Comparison of ENCODE assay signal across 17 cellular contexts in the genomic region with DNA sequence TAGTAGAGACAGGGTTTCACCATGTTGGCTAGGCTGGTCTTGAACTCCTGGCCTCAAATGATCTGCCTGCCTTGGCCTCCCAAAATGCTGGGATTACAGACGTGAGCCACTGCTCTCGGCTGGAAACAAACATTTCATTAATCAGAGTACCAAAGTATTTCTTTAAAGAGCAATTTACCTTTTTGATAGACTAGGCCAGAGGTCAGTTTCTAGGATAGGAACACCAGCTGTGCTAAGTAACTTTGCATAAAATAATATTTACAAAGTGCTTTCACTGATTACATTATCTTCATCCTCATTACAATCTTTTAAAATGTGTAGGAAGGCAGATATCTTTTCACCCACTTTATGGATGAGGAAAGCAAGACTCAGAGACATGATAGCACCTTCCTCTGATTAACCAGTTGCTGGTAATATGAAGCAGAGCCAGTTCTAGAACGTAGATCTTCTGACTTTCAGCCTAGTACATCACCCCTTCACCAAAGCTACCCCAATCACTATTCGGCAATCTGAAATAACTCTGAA.
DNase-seq lines count a peak whose midpoint lies in the region; ATAC-seq, FAIRE-seq and TF ChIP-seq lines count a peak whose summit lies in the region.
"Had no signal": no experiment of that assay in that cellular context is flagged by ENCODE, and none has a peak within 500 bp of the region (broad histone marks: within the 10 kb centered on the region; RNA-seq: fewer than 3 reads in every experiment).

No MANE protein-coding gene starts in this region.

- H3K4me3 Mint-ChIP-seq in stimulated activated naive CD8-positive, alpha-beta T cell treated with anti-CD3 and anti-CD28 coated beads, Interleukin-15, amount 100 ng/mL, for 72 hours: no peak overlapping the region
- H3K4me3 Mint-ChIP-seq in GM23338: no peak overlapping the region
- H3K4me3 Mint-ChIP-seq: activated CD8-positive, alpha-beta T cell treated with anti-CD3 and anti-CD28 coated beads, Interleukin-2, amount 10 ng/mL, durations not matched to agents 7 days and 5 days; mesothelial cell of epicardium; stimulated activated memory B cell treated with anti-CD40 and anti-IgM and Interleukin-4, amounts not matched to agents 10 μg/mL and 1 μg/mL and 100 μg/mL, for 72 hours had no signal

- no peaks in the 10 kb centered on the region for H3K36me3 Mint-ChIP-seq in GM23338 (ENCODE audit: low read depth)
- H3K36me3 Mint-ChIP-seq: stimulated activated memory B cell treated with anti-CD40 and anti-IgM and Interleukin-4, amounts not matched to agents 10 μg/mL and 1 μg/mL and 100 μg/mL, for 72 hours had no signal

- dilution Hi-C loops in endothelial cell of umbilical vein (cut with MboI; ENCODE audit: extremely low pct_ligation_motif_present, low sequenced_read_pairs): no loop called here

- H3K9me3 ChIP-seq in endothelial cell of umbilical vein (replicated peaks; ENCODE audit: control insufficient read depth, insufficient read depth, low read length) (no peaks in the 10 kb centered on the region), osteoblast (ENCODE audit: low read depth, low read length) (no peaks in the 10 kb centered on the region)
- H3K9me3 ChIP-seq: adrenal gland had no signal

- H2AFZ ChIP-seq in endothelial cell of umbilical vein (ENCODE audit: low read depth, low read length): peak overlapping the region; percentile 42
- H2AFZ ChIP-seq in osteoblast (ENCODE audit: low read length): no peak overlapping the region
- H2AFZ ChIP-seq in GM23338: no peak overlapping the region

- H3K4me2 ChIP-seq in endothelial cell of umbilical vein (ENCODE audit: insufficient read depth, low read length) (peak overlapping the region; percentile 65), osteoblast (ENCODE audit: insufficient read depth, low read length) (peak overlapping the region; percentile 81), GM23338 (no peak overlapping the region)

- H3K9me1 ChIP-seq in endothelial cell of umbilical vein (replicated peaks; ENCODE audit: control insufficient read depth, extremely low read depth, insufficient read depth, low read length): no peaks in the 10 kb centered on the region

- CTCF ChIA-PET in endothelial cell of umbilical vein (lab: Charles Lee): no interaction called here

- no peak for ATAC-seq in stimulated activated naive CD8-positive, alpha-beta T cell treated with anti-CD3 and anti-CD28 coated beads, Interleukin-15, amount 100 ng/mL, for 72 hours
- no peak for ATAC-seq in GM23338
- ATAC-seq: activated CD8-positive, alpha-beta T cell treated with anti-CD3 and anti-CD28 coated beads, Interleukin-2, amount 10 ng/mL, durations not matched to agents 7 days and 5 days; stimulated activated memory B cell treated with anti-CD40 and anti-IgM and Interleukin-4, amounts not matched to agents 10 μg/mL and 1 μg/mL and 100 μg/mL, for 72 hours had no signal

- no TSS peak for BruUV-seq in endothelial cell of umbilical vein (replicated peaks; lab: Mats Ljungman, UMichigan)

- H3K4me1 ChIP-seq in endothelial cell of umbilical vein (ENCODE audit: control insufficient read depth, extremely low read depth, insufficient read depth, low read length) (peaks cover 22% of the 10 kb centered on the region), osteoblast (ENCODE audit: insufficient read depth, low read length) (peaks cover 35% of the 10 kb centered on the region), GM23338 (ENCODE audit: insufficient read depth) (peaks cover 9% of the 10 kb centered on the region; the same call in 1 of the 2 replicates)
- H3K4me1 ChIP-seq: adrenal gland had no signal

- no peak for TF ChIP-seq POLR2A in endothelial cell of umbilical vein (IDR thresholded peaks at IDR 0.05; ENCODE audit: low read depth, low read length)

- no peak overlapping the region for H3K27ac Mint-ChIP-seq in stimulated activated naive CD8-positive, alpha-beta T cell treated with anti-CD3 and anti-CD28 coated beads, Interleukin-15, amount 100 ng/mL, for 72 hours
- no peak overlapping the region for H3K27ac Mint-ChIP-seq in GM23338
- H3K27ac Mint-ChIP-seq: activated CD8-positive, alpha-beta T cell treated with anti-CD3 and anti-CD28 coated beads, Interleukin-2, amount 10 ng/mL, durations not matched to agents 7 days and 5 days; stimulated activated memory B cell treated with anti-CD40 and anti-IgM and Interleukin-4, amounts not matched to agents 10 μg/mL and 1 μg/mL and 100 μg/mL, for 72 hours had no signal

- peak overlapping the region; percentile 62 for H3K27ac ChIP-seq in endothelial cell of umbilical vein (ENCODE audit: insufficient read depth, low read depth, low read length)
- H3K27ac ChIP-seq in osteoblast (ENCODE audit: low read depth, low read length): peak overlapping the region; percentile 29
- H3K27ac ChIP-seq in GM23338 (ENCODE audit: low read depth): no peak overlapping the region
- H3K27ac ChIP-seq in coronary artery: no peak overlapping the region
- H3K27ac ChIP-seq: adrenal gland had no signal

- peaks cover 0 to 2% of the 10 kb centered on the region in 2 experiments for H3K27me3 ChIP-seq in endothelial cell of umbilical vein (ENCODE audit: control insufficient read depth in 2 of 2, insufficient read depth in 2 of 2, low read length in 2 of 2)
- no peaks in the 10 kb centered on the region for H3K27me3 ChIP-seq in osteoblast (ENCODE audit: insufficient read depth, low read length)
- H3K27me3 ChIP-seq in GM23338 (ENCODE audit: insufficient read depth): peaks cover 33% of the 10 kb centered on the region
- H3K27me3 ChIP-seq: adrenal gland had no signal

- H3K36me3 ChIP-seq in endothelial cell of umbilical vein (ENCODE audit: control insufficient read depth in 2 of 2, extremely low read depth in 1 of 2, insufficient read depth in 2 of 2, low read length in 2 of 2): no peaks in the 10 kb centered on the region
- H3K36me3 ChIP-seq in osteoblast (ENCODE audit: insufficient read depth, low read length): no peaks in the 10 kb centered on the region
- H3K36me3 ChIP-seq in GM23338 (ENCODE audit: insufficient read depth): no peaks in the 10 kb centered on the region
- H3K36me3 ChIP-seq: adrenal gland had no signal

- TF ChIP-seq CTCF in endothelial cell of umbilical vein (IDR thresholded peaks at IDR 0.05; ENCODE audit: extremely low read depth in 1 of 2, insufficient read depth in 1 of 2, low read depth in 1 of 2, low read length in 2 of 2) (no peak), osteoblast (IDR thresholded peaks at IDR 0.05; ENCODE audit: extremely low read depth, low read depth, low read length) (no peak), GM23338 (conservative IDR thresholded peaks at IDR 0.05; ENCODE audit: low read depth in 2 of 2) (no peak), coronary artery (IDR thresholded peaks at IDR 0.05) (no peak)

- H3K9me3 Mint-ChIP-seq in stimulated activated naive CD8-positive, alpha-beta T cell treated with anti-CD3 and anti-CD28 coated beads, Interleukin-15, amount 100 ng/mL, for 72 hours: no peaks in the 10 kb centered on the region
- H3K9me3 Mint-ChIP-seq in GM23338: no peaks in the 10 kb centered on the region
- H3K9me3 Mint-ChIP-seq: mesothelial cell of epicardium had no signal

- POLR2A ChIA-PET in endothelial cell of umbilical vein (lab: Charles Lee): no interaction called here

- in situ Hi-C loops in Caki2 (cut with HindIII; ENCODE audit: low pct_unique_long_range_greater_than_20kb, low sequenced_read_pairs): no loop called here

- no peaks in the 10 kb centered on the region for H3F3A ChIP-seq in GM23338 (replicated peaks; ENCODE audit: low read depth)

- H3K9me2 ChIP-seq in GM23338 (ENCODE audit: insufficient read depth): no peaks in the 10 kb centered on the region

- no peaks in the 10 kb centered on the region for H3K27me3 Mint-ChIP-seq in stimulated activated naive CD8-positive, alpha-beta T cell treated with anti-CD3 and anti-CD28 coated beads, Interleukin-15, amount 100 ng/mL, for 72 hours
- H3K27me3 Mint-ChIP-seq in GM23338 (ENCODE audit: insufficient read depth, low read depth, poor library complexity): peaks cover 3% of the 10 kb centered on the region
- H3K27me3 Mint-ChIP-seq: stimulated activated memory B cell treated with anti-CD40 and anti-IgM and Interleukin-4, amounts not matched to agents 10 μg/mL and 1 μg/mL and 100 μg/mL, for 72 hours had no signal

- intact Hi-C loops in endothelial cell of umbilical vein (cut with micrococcal nuclease): no loop called here

- H3K4me3 ChIP-seq in endothelial cell of umbilical vein (replicated peaks in 1 of 3; ENCODE audit: insufficient read depth in 1 of 3, low read depth in 1 of 3, low read length in 3 of 3) (no peak overlapping the region), osteoblast (ENCODE audit: insufficient read depth, low read length) (no peak overlapping the region), GM23338 (no peak overlapping the region), coronary artery (no peak overlapping the region)
- H3K4me3 ChIP-seq: adrenal gland, skin epidermis had no signal

- H4K20me1 ChIP-seq in endothelial cell of umbilical vein (replicated peaks; ENCODE audit: control insufficient read depth, extremely low read depth, insufficient read depth, low read length) (no peaks in the 10 kb centered on the region), osteoblast (ENCODE audit: insufficient read depth, low read length) (no peaks in the 10 kb centered on the region), GM23338 (replicated peaks; ENCODE audit: insufficient read depth) (no peaks in the 10 kb centered on the region)

- H3K79me2 ChIP-seq in endothelial cell of umbilical vein (ENCODE audit: control insufficient read depth, insufficient read depth, low read length): no peaks in the 10 kb centered on the region
- no peaks in the 10 kb centered on the region for H3K79me2 ChIP-seq in osteoblast (ENCODE audit: insufficient read depth, low read length)
- H3K79me2 ChIP-seq in GM23338 (replicated peaks; ENCODE audit: insufficient read depth): no peaks in the 10 kb centered on the region

- no peak for FAIRE-seq in endothelial cell of umbilical vein (lab: Jason Lieb, UNC)
- FAIRE-seq: GM18507, urothelium cell line had no signal

- no peaks in the 10 kb centered on the region for H3K4me1 Mint-ChIP-seq in stimulated activated naive CD8-positive, alpha-beta T cell treated with anti-CD3 and anti-CD28 coated beads, Interleukin-15, amount 100 ng/mL, for 72 hours
- H3K4me1 Mint-ChIP-seq in GM23338: peaks cover 4% of the 10 kb centered on the region; the same call in 2 of the 3 replicates
- H3K4me1 Mint-ChIP-seq: stimulated activated memory B cell treated with anti-CD40 and anti-IgM and Interleukin-4, amounts not matched to agents 10 μg/mL and 1 μg/mL and 100 μg/mL, for 72 hours had no signal

- H3K9ac ChIP-seq in endothelial cell of umbilical vein (replicated peaks; ENCODE audit: extremely low read depth, insufficient read depth, low read length): no peak overlapping the region

- DNase-seq in Caki2 (ENCODE audit: low read depth) (peak; percentile 2), NCI-H146 treated with DMSO at 0.1 percent for 48 hours (lab: John Stamatoyannopoulos, UW; ENCODE audit: unreplicated experiment) (peak; percentile 44), endothelial cell of umbilical vein (ENCODE audit: low read depth, low spot score) (no peak), osteoblast (ENCODE audit: insufficient read length, low spot score, missing footprints) (no peak), GM23338 (ENCODE audit: low spot score) (no peak), GF-D8 (lab: John Stamatoyannopoulos, UW) (no peak), coronary artery (ENCODE audit: low spot score) (no peak)
- no peak for DNase-seq in stimulated activated naive CD8-positive, alpha-beta T cell treated with anti-CD3 and anti-CD28 coated beads, Interleukin-15, amount 100 ng/mL, for 72 hours
- DNase-seq: activated CD8-positive, alpha-beta T cell treated with anti-CD3 and anti-CD28 coated beads, Interleukin-2, amount 10 ng/mL, durations not matched to agents 7 days and 5 days; adrenal gland; NCI-H2227 treated with DMSO at 0.1 percent for 48 hours; nucleus accumbens had no signal

Comparison
In these comparisons a context has a peak if more than half of its experiments do, and no peak if none do; other contexts are left out.
1. DNase-seq: peak in Caki2 (single experiment) and NCI-H146 treated with DMSO at 0.1 percent for 48 hours (single experiment); none in endothelial cell of umbilical vein (single experiment), osteoblast (single experiment), stimulated activated naive CD8-positive, alpha-beta T cell treated with anti-CD3 and anti-CD28 coated beads, Interleukin-15, amount 100 ng/mL, for 72 hours (0 of 2), GM23338 (single experiment), GF-D8 (single experiment) and coronary artery (single experiment).
2. H3K27ac ChIP-seq: peak in endothelial cell of umbilical vein (single experiment) and osteoblast (single experiment); none in GM23338 (single experiment) and coronary artery (0 of 2).